In genomic region chr12:48050174-48050573, GRCh38 we compare ENCODE assay signal across 16 cellular contexts. TPM values are rescaled to one million over a fixed set of nuclear protein-coding genes. Genes with fewer than 3 reads are reported as not detected.
DNase-seq lines count a peak whose midpoint lies in the region; ATAC-seq and TF ChIP-seq lines count a peak whose summit lies in the region.
"Had no signal": no experiment of that assay in that cellular context is flagged by ENCODE, and none has a peak within 500 bp of the region (broad histone marks: within the 10 kb centered on the region; RNA-seq: fewer than 3 reads in every experiment).

No MANE protein-coding gene starts in this region.

- H3K4me3 Mint-ChIP-seq in activated naive CD8-positive, alpha-beta T cell = no peak overlapping the region
- no peak overlapping the region for H3K4me3 Mint-ChIP-seq in activated naive CD8-positive, alpha-beta T cell treated with anti-CD3 and anti-CD28 coated beads, Interleukin-2, amount 50 U/mL, for 24 hours
- no peak overlapping the region for H3K4me3 Mint-ChIP-seq in progenitor cell of endocrine pancreas (ENCODE audit: low read depth)
- H3K4me3 Mint-ChIP-seq: CD14-positive monocyte; CD4-positive, alpha-beta T cell; CD8-positive, alpha-beta memory T cell; HFFc6 had no signal

- ATAC-seq in activated naive CD8-positive, alpha-beta T cell treated with anti-CD3 and anti-CD28 coated beads, Interleukin-2, amount 50 U/mL, for 24 hours = no peak
- ATAC-seq in GM18873 (IDR thresholded peaks at IDR 0.05; ENCODE audit: low FRiP score, unreplicated experiment) = no peak

- no peak for DNase-seq in activated naive CD8-positive, alpha-beta T cell treated with anti-CD3 and anti-CD28 coated beads, Interleukin-2, amount 50 U/mL, for 24 hours
- peak; percentile 13 for DNase-seq in astrocyte of the hippocampus (ENCODE audit: low read depth, low spot score)
- no peak for DNase-seq in progenitor cell of endocrine pancreas (ENCODE audit: low spot score, unreplicated experiment)
- no peak for DNase-seq in AG20443 (ENCODE audit: low spot score)
- DNase-seq: AML-193; BE2C; CD4-positive, alpha-beta T cell; CD8-positive, alpha-beta memory T cell; DMS53; DMS79 treated with DMSO at 0.1 percent for 48 hours; GF-D8; GOT3; HFFc6 had no signal

- H3K9me3 Mint-ChIP-seq in activated naive CD8-positive, alpha-beta T cell (ENCODE audit: low read depth) = no peaks in the 10 kb centered on the region
- no peaks in the 10 kb centered on the region for H3K9me3 Mint-ChIP-seq in activated naive CD8-positive, alpha-beta T cell treated with anti-CD3 and anti-CD28 coated beads, Interleukin-2, amount 50 U/mL, for 24 hours
- H3K9me3 Mint-ChIP-seq in progenitor cell of endocrine pancreas (ENCODE audit: low read depth) = no peaks in the 10 kb centered on the region
- H3K9me3 Mint-ChIP-seq: CD14-positive monocyte; CD4-positive, alpha-beta T cell; CD8-positive, alpha-beta memory T cell; HFFc6 had no signal

- no peaks in the 10 kb centered on the region for H3K4me1 Mint-ChIP-seq in activated naive CD8-positive, alpha-beta T cell (ENCODE audit: low read depth)
- no peaks in the 10 kb centered on the region for H3K4me1 Mint-ChIP-seq in activated naive CD8-positive, alpha-beta T cell treated with anti-CD3 and anti-CD28 coated beads, Interleukin-2, amount 50 U/mL, for 24 hours
- peaks cover 1% of the 10 kb centered on the region for H3K4me1 Mint-ChIP-seq in progenitor cell of endocrine pancreas (ENCODE audit: low read depth)
- H3K4me1 Mint-ChIP-seq: CD8-positive, alpha-beta memory T cell had no signal

- peak overlapping the region; percentile 17 for H3K27ac Mint-ChIP-seq in activated naive CD8-positive, alpha-beta T cell
- H3K27ac Mint-ChIP-seq in activated naive CD8-positive, alpha-beta T cell treated with anti-CD3 and anti-CD28 coated beads, Interleukin-2, amount 50 U/mL, for 24 hours = no peak overlapping the region
- H3K27ac Mint-ChIP-seq in progenitor cell of endocrine pancreas = peak overlapping the region; percentile 53
- H3K27ac Mint-ChIP-seq: CD4-positive, alpha-beta T cell; HFFc6 had no signal

- peaks cover 14% of the 10 kb centered on the region for H3K36me3 Mint-ChIP-seq in activated naive CD8-positive, alpha-beta T cell
- peaks cover 21% of the 10 kb centered on the region for H3K36me3 Mint-ChIP-seq in activated naive CD8-positive, alpha-beta T cell treated with anti-CD3 and anti-CD28 coated beads, Interleukin-2, amount 50 U/mL, for 24 hours (ENCODE audit: low read depth)
- peaks cover 12% of the 10 kb centered on the region for H3K36me3 Mint-ChIP-seq in progenitor cell of endocrine pancreas (ENCODE audit: insufficient read depth)

- no peaks in the 10 kb centered on the region for H3K27me3 Mint-ChIP-seq in activated naive CD8-positive, alpha-beta T cell
- no peaks in the 10 kb centered on the region for H3K27me3 Mint-ChIP-seq in activated naive CD8-positive, alpha-beta T cell treated with anti-CD3 and anti-CD28 coated beads, Interleukin-2, amount 50 U/mL, for 24 hours
- no peaks in the 10 kb centered on the region for H3K27me3 Mint-ChIP-seq in progenitor cell of endocrine pancreas
- H3K27me3 Mint-ChIP-seq: CD4-positive, alpha-beta T cell; CD8-positive, alpha-beta memory T cell had no signal

- TF ChIP-seq CTCF in progenitor cell of endocrine pancreas (IDR thresholded peaks at IDR 0.05; ENCODE audit: unreplicated experiment) = no peak

RNA-seq across cellular contexts. Expression of gene COL2A1, which starts 45.9 kb away (rescaled TPM):
- 424 and 446 TPM in 2 replicates for total RNA-seq in progenitor cell of endocrine pancreas
- total RNA-seq: CD4-positive, alpha-beta T cell; CD8-positive, alpha-beta memory T cell; HFFc6 had no signal

RNA-seq across cellular contexts. Expression of gene SENP1, which starts 55.7 kb away (rescaled TPM):
- 34.9 and 38.4 TPM in 2 replicates for total RNA-seq in progenitor cell of endocrine pancreas
